ENCODE assay signal across 1 cellular context in the genomic region with DNA sequence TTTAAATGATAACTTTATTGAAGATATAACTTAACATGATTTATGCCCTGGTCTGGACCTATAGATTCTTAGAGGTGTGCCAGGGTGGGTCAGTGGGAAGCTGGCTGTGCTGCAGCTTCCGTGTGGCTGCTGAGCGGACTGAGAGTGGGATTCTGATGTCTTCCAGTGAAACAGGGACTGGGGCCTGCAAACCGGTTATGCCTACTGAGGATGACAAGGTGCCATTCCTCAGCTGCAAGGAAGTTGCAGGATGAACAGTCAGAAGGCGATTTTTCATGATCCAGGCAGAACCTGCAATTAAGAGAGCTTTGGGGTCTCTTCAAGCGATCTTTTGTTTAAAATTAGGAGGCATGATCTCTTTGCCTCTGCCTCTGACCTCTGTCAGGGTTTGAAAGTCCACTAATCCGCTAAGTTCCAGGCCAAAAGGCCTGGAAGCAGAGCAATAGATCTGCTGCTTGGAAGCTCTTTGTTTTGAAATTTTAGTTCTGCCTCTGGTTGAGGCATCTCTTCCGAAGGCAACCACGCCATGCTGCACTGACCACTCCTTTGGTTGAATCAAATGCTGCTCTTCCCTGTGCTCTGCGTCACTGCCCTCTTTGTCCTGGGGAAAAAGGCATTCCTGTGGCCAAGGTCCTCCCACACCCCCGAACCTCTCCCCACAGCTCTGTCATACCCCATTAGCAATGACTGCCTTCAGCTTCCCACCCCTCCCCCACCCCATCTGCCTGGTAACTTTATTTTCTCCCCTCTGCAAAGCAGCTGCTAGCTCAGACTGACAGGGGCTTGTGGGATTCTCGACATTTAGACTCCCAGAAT.
TF ChIP-seq lines count a peak whose summit lies in the region.

No MANE protein-coding gene starts in this region.

TF ChIP-seq in HepG2, 621 proteins besides CTCF, POLR2A, EP300 and RAD21 (continued from another document):
- TF ChIP-seq, protein P1, sequence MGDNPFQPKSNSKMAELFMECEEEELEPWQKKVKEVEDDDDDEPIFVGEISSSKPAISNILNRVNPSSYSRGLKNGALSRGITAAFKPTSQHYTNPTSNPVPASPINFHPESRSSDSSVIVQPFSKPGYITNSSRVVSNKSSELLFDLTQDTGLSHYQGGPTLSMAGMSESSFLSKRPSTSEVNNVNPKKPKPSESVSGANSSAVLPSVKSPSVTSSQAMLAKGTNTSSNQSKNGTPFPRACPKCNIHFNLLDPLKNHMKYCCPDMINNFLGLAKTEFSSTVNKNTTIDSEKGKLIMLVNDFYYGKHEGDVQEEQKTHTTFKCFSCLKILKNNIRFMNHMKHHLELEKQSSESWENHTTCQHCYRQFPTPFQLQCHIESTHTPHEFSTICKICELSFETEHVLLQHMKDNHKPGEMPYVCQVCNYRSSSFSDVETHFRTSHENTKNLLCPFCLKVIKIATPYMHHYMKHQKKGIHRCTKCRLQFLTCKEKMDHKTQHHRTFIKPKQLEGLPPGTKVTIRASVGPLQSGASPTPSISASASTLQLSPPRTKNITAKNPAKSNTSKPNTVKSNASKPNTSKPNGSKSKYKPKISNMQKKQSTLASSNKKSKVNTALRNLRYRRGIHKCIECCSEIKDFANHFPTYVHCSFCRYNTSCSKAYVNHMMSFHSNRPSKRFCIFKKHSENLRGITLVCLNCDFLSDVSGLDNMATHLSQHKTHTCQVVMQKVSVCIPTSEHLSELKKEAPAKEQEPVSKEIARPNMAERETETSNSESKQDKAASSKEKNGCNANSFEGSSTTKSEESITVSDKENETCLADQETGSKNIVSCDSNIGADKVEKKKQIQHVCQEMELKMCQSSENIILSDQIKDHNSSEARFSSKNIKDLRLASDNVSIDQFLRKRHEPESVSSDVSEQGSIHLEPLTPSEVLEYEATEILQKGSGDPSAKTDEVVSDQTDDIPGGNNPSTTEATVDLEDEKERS (CRISPR knock-in tag; IDR thresholded peaks at IDR 0.05): peak; percentile 64
- TF ChIP-seq MTF2 (CRISPR knock-in tag; IDR thresholded peaks at IDR 0.05; ENCODE audit: borderline replicate concordance): no peak
- TF ChIP-seq, protein P2, sequence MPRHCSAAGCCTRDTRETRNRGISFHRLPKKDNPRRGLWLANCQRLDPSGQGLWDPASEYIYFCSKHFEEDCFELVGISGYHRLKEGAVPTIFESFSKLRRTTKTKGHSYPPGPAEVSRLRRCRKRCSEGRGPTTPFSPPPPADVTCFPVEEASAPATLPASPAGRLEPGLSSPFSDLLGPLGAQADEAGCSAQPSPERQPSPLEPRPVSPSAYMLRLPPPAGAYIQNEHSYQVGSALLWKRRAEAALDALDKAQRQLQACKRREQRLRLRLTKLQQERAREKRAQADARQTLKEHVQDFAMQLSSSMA (CRISPR knock-in tag; IDR thresholded peaks at IDR 0.05): peak; percentile 61; the same call in 1 of the 2 replicates
- TF ChIP-seq EED (CRISPR knock-in tag; IDR thresholded peaks at IDR 0.05): no peak
- TF ChIP-seq, protein P3, sequence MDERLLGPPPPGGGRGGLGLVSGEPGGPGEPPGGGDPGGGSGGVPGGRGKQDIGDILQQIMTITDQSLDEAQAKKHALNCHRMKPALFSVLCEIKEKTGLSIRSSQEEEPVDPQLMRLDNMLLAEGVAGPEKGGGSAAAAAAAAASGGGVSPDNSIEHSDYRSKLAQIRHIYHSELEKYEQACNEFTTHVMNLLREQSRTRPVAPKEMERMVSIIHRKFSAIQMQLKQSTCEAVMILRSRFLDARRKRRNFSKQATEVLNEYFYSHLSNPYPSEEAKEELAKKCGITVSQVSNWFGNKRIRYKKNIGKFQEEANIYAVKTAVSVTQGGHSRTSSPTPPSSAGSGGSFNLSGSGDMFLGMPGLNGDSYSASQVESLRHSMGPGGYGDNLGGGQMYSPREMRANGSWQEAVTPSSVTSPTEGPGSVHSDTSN (CRISPR knock-in tag; IDR thresholded peaks at IDR 0.05): no peak
- no peak for TF ChIP-seq ATF1 (CRISPR knock-in tag; IDR thresholded peaks at IDR 0.05)
- no peak for TF ChIP-seq CEBPB (IDR thresholded peaks at IDR 0.05; ENCODE audit: borderline replicate concordance, low read depth, low read length)
- TF ChIP-seq ZNF224 (CRISPR knock-in tag; IDR thresholded peaks at IDR 0.05): 0 out of 2 replicates have a peak, but pooled peaks have one; percentile 32
- no peak for TF ChIP-seq GFI1 (CRISPR knock-in tag; IDR thresholded peaks at IDR 0.05; ENCODE audit: borderline replicate concordance)
- TF ChIP-seq LCORL (IDR thresholded peaks at IDR 0.05): no peak
- 0 out of 2 replicates have a peak, but pooled peaks have one; percentile 53 for TF ChIP-seq LCORL (CRISPR knock-in tag; IDR thresholded peaks at IDR 0.05)
- TF ChIP-seq TOE1 (CRISPR knock-in tag; IDR thresholded peaks at IDR 0.05): peak; percentile 42; the same call in 1 of the 2 replicates
- peak; percentile 43; the same call in 1 of the 2 replicates for TF ChIP-seq PITX1 (CRISPR knock-in tag; IDR thresholded peaks at IDR 0.05)
- TF ChIP-seq ARHGAP35 (CRISPR knock-in tag; IDR thresholded peaks at IDR 0.05; ENCODE audit: borderline replicate concordance): no peak
- peak; percentile 60; the same call in 1 of the 2 replicates for TF ChIP-seq POGZ (CRISPR knock-in tag; IDR thresholded peaks at IDR 0.05)
- TF ChIP-seq, protein P4, sequence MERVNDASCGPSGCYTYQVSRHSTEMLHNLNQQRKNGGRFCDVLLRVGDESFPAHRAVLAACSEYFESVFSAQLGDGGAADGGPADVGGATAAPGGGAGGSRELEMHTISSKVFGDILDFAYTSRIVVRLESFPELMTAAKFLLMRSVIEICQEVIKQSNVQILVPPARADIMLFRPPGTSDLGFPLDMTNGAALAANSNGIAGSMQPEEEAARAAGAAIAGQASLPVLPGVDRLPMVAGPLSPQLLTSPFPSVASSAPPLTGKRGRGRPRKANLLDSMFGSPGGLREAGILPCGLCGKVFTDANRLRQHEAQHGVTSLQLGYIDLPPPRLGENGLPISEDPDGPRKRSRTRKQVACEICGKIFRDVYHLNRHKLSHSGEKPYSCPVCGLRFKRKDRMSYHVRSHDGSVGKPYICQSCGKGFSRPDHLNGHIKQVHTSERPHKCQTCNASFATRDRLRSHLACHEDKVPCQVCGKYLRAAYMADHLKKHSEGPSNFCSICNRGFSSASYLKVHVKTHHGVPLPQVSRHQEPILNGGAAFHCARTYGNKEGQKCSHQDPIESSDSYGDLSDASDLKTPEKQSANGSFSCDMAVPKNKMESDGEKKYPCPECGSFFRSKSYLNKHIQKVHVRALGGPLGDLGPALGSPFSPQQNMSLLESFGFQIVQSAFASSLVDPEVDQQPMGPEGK (CRISPR knock-in tag; IDR thresholded peaks at IDR 0.05): peak; percentile 63
- TF ChIP-seq FOSL2 (CRISPR knock-in tag; IDR thresholded peaks at IDR 0.05): peak; percentile 8; the same call in 1 of the 2 replicates
- TF ChIP-seq ZBTB21 (CRISPR knock-in tag; IDR thresholded peaks at IDR 0.05): 0 out of 2 replicates have a peak, but pooled peaks have one; percentile 37
- no peak for TF ChIP-seq ZNF282 (IDR thresholded peaks at IDR 0.05; ENCODE audit: partially characterized antibody)
- TF ChIP-seq, protein P5, sequence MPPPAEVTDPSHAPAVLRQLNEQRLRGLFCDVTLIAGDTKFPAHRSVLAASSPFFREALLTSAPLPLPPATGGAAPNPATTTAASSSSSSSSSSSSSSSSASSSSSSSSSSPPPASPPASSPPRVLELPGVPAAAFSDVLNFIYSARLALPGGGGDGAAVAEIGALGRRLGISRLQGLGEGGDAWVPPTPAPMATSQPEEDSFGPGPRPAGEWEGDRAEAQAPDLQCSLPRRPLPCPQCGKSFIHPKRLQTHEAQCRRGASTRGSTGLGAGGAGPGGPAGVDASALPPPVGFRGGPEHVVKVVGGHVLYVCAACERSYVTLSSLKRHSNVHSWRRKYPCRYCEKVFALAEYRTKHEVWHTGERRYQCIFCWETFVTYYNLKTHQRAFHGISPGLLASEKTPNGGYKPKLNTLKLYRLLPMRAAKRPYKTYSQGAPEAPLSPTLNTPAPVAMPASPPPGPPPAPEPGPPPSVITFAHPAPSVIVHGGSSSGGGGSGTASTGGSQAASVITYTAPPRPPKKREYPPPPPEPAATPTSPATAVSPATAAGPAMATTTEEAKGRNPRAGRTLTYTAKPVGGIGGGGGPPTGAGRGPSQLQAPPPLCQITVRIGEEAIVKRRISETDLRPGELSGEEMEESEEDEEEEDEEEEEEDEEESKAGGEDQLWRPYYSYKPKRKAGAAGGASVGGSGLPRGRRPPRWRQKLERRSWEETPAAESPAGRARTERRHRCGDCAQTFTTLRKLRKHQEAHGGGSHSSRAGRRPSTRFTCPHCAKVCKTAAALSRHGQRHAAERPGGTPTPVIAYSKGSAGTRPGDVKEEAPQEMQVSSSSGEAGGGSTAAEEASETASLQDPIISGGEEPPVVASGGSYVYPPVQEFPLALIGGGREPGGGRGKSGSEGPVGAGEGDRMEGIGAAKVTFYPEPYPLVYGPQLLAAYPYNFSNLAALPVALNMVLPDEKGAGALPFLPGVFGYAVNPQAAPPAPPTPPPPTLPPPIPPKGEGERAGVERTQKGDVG (CRISPR knock-in tag; IDR thresholded peaks at IDR 0.05; ENCODE audit: borderline replicate concordance): peak; percentile 53; the same call in 1 of the 2 replicates
- TF ChIP-seq NBN (conservative IDR thresholded peaks at IDR 0.05): no peak
- TF ChIP-seq, protein P6, sequence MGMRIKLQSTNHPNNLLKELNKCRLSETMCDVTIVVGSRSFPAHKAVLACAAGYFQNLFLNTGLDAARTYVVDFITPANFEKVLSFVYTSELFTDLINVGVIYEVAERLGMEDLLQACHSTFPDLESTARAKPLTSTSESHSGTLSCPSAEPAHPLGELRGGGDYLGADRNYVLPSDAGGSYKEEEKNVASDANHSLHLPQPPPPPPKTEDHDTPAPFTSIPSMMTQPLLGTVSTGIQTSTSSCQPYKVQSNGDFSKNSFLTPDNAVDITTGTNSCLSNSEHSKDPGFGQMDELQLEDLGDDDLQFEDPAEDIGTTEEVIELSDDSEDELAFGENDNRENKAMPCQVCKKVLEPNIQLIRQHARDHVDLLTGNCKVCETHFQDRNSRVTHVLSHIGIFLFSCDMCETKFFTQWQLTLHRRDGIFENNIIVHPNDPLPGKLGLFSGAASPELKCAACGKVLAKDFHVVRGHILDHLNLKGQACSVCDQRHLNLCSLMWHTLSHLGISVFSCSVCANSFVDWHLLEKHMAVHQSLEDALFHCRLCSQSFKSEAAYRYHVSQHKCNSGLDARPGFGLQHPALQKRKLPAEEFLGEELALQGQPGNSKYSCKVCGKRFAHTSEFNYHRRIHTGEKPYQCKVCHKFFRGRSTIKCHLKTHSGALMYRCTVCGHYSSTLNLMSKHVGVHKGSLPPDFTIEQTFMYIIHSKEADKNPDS (CRISPR knock-in tag; IDR thresholded peaks at IDR 0.05): 0 out of 2 replicates have a peak, but pooled peaks have one; percentile 23
- TF ChIP-seq ZNF431 (CRISPR knock-in tag; IDR thresholded peaks at IDR 0.05; ENCODE audit: borderline replicate concordance, low read depth): no peak
- 0 out of 2 replicates have a peak, but pooled peaks have one; percentile 42 for TF ChIP-seq ESRRA (CRISPR knock-in tag; IDR thresholded peaks at IDR 0.05; ENCODE audit: low read depth)
- peak; percentile 7; the same call in 1 of the 2 replicates for TF ChIP-seq RXRB (CRISPR knock-in tag; IDR thresholded peaks at IDR 0.05; ENCODE audit: borderline replicate concordance)
- TF ChIP-seq ZNF619 (CRISPR knock-in tag; IDR thresholded peaks at IDR 0.05): no peak
- peak; percentile 68 for TF ChIP-seq SAP130 (CRISPR knock-in tag; IDR thresholded peaks at IDR 0.05; ENCODE audit: low read depth)
- peak; percentile 82; the same call in 1 of the 2 replicates for TF ChIP-seq ZNF124 (CRISPR knock-in tag; IDR thresholded peaks at IDR 0.05)
- TF ChIP-seq MIER2 (CRISPR knock-in tag; IDR thresholded peaks at IDR 0.05): 0 out of 2 replicates have a peak, but pooled peaks have one; percentile 41
- TF ChIP-seq, protein P7, sequence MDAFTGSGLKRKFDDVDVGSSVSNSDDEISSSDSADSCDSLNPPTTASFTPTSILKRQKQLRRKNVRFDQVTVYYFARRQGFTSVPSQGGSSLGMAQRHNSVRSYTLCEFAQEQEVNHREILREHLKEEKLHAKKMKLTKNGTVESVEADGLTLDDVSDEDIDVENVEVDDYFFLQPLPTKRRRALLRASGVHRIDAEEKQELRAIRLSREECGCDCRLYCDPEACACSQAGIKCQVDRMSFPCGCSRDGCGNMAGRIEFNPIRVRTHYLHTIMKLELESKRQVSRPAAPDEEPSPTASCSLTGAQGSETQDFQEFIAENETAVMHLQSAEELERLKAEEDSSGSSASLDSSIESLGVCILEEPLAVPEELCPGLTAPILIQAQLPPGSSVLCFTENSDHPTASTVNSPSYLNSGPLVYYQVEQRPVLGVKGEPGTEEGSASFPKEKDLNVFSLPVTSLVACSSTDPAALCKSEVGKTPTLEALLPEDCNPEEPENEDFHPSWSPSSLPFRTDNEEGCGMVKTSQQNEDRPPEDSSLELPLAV (CRISPR knock-in tag; conservative IDR thresholded peaks at IDR 0.05; ENCODE audit: low read depth): no peak
